Comparison of ENCODE assay signal across 10 cellular contexts in genomic region chr1:232622981-232623380, GRCh38. TPM values are rescaled to one million over a fixed set of nuclear protein-coding genes. Genes with fewer than 3 reads are reported as not detected.
A peak's percentile ranks its signal among the peaks of the same experiment; 100 is the strongest.
DNase-seq lines count a peak whose midpoint lies in the region; ATAC-seq and TF ChIP-seq lines count a peak whose summit lies in the region.
"Had no signal": no experiment of that assay in that cellular context is flagged by ENCODE, and none has a peak within 500 bp of the region (broad histone marks: within the 10 kb centered on the region; RNA-seq: fewer than 3 reads in every experiment).

No MANE protein-coding gene starts in this region.

- H3K4me2 ChIP-seq in smooth muscle cell, result peak overlapping the region; percentile 38

- peaks cover 98% of the 10 kb centered on the region for H3K79me2 ChIP-seq in smooth muscle cell (ENCODE audit: low read depth)

- H3K36me3 ChIP-seq in Panc1 (ENCODE audit: control insufficient read depth, insufficient read depth, low read length), result no peaks in the 10 kb centered on the region
- no peaks in the 10 kb centered on the region for H3K36me3 ChIP-seq in smooth muscle cell (ENCODE audit: low read depth)

- H3K27me3 ChIP-seq in Panc1 (ENCODE audit: control insufficient read depth, insufficient read depth, low read length), result peaks cover 7% of the 10 kb centered on the region; the same call in 1 of the 2 replicates
- no peaks in the 10 kb centered on the region for H3K27me3 ChIP-seq in right cardiac atrium (ENCODE audit: control insufficient read depth, insufficient read depth)
- H3K27me3 ChIP-seq in smooth muscle cell (ENCODE audit: low read depth), result no peaks in the 10 kb centered on the region

- peak overlapping the region; percentile 9; the same call in 1 of the 2 replicates for H3K27ac ChIP-seq in Panc1 (ENCODE audit: low read length)
- peak overlapping the region; percentile 7 for H3K27ac ChIP-seq in right cardiac atrium (ENCODE audit: low read length)
- peak overlapping the region; percentile 40 for H3K27ac ChIP-seq in smooth muscle cell (ENCODE audit: low read depth)
- no peak overlapping the region for H3K27ac ChIP-seq in RWPE1

- H3K9me3 ChIP-seq in Panc1 (ENCODE audit: control insufficient read depth, insufficient read depth, low read depth, low read length) (no peaks in the 10 kb centered on the region), right cardiac atrium (ENCODE audit: control insufficient read depth, low read length) (no peaks in the 10 kb centered on the region), smooth muscle cell (replicated peaks; ENCODE audit: low read depth) (no peaks in the 10 kb centered on the region)

- DNase-seq in NCI-H510A (lab: John Stamatoyannopoulos, UW) (peak; percentile 27), NCI-H510A treated with DMSO at 0.1 percent for 48 hours (lab: John Stamatoyannopoulos, UW) (no peak), Panc1 (ENCODE audit: low read depth, low spot score) (no peak), right cardiac atrium (no peak), smooth muscle cell (lab: John Stamatoyannopoulos, UW; ENCODE audit: unreplicated experiment) (no peak), left lobe of liver (ENCODE audit: low spot score) (no peak), RWPE1 (ENCODE audit: low spot score) (no peak), NCI-H1105 treated with DMSO at 0.1 percent for 48 hours (lab: John Stamatoyannopoulos, UW) (no peak)
- DNase-seq: amygdala, midbrain had no signal

- POLR2A ChIA-PET in Panc1 (lab: Charles Lee), result no interaction called here
- POLR2A ChIA-PET in RWPE1 (lab: Yijun Ruan, JAX; ENCODE audit: low non-redundant PET), result no interaction called here

- H3K9ac ChIP-seq in smooth muscle cell (ENCODE audit: low read depth), result no peak overlapping the region

- H3K4me3 ChIP-seq in Panc1 (ENCODE audit: low read depth in 2 of 2, low read length in 2 of 2), result peak overlapping the region in 1 of 2 experiments; percentile 16; a peak in 1 of 4 replicates
- no peak overlapping the region for H3K4me3 ChIP-seq in right cardiac atrium (ENCODE audit: low read length)
- H3K4me3 ChIP-seq in smooth muscle cell, result no peak overlapping the region

- in situ Hi-C loops in Panc1 (cut with HindIII; ENCODE audit: low pct_unique_long_range_greater_than_20kb, low sequenced_read_pairs), result no loop called here

- BruUV-seq in Panc1 (replicated peaks; lab: Mats Ljungman, UMichigan), result no TSS peak

- H3F3A ChIP-seq in smooth muscle cell (ENCODE audit: low read depth), result peaks cover 22% of the 10 kb centered on the region

- no peak for TF ChIP-seq CTCF in Panc1 (IDR thresholded peaks at IDR 0.05)
- no peak for TF ChIP-seq CTCF in smooth muscle cell (IDR thresholded peaks at IDR 0.05; ENCODE audit: borderline replicate concordance, insufficient read depth, poor library complexity, severe bottlenecking)
- no peak for TF ChIP-seq CTCF in RWPE1 (conservative IDR thresholded peaks at IDR 0.05; ENCODE audit: low read depth)

- 57% methylated on average over 8 of the region's 8 CpGs for WGBS in right cardiac atrium
- WGBS in smooth muscle cell (ENCODE audit: low lambda C conversion rate), result 31% methylated on average over 8 of the region's 8 CpGs

- ATAC-seq in Panc1, result peak; percentile 85
- peak in 1 of 2 donors; percentile 18 for ATAC-seq in right cardiac atrium
- no peak for ATAC-seq in left lobe of liver

- CTCF ChIA-PET in Panc1 (lab: Charles Lee), result no interaction called here
- CTCF ChIA-PET in RWPE1 (lab: Yijun Ruan, JAX), result no interaction called here

- peaks cover 40% of the 10 kb centered on the region for H4K20me1 ChIP-seq in smooth muscle cell (ENCODE audit: low read depth)

- H3K4me1 ChIP-seq in Panc1 (ENCODE audit: control insufficient read depth, insufficient read depth, low read length), result peaks cover 14% of the 10 kb centered on the region
- H3K4me1 ChIP-seq in right cardiac atrium (ENCODE audit: control insufficient read depth, insufficient read depth, low read length), result peaks cover 4% of the 10 kb centered on the region
- H3K4me1 ChIP-seq in smooth muscle cell (ENCODE audit: low read depth), result peaks cover 40% of the 10 kb centered on the region

- intact Hi-C loops in Panc1 (cut with micrococcal nuclease; ENCODE audit: unreplicated experiment) (loop anchor here (10.0 kb wide), 1 partner anchor 118 kb away; no protein-coding TSS in a partner anchor), right cardiac atrium (cut with DNase I) (loop anchor here (10.0 kb wide), 5 partner anchors 68 to 758 kb away; no protein-coding TSS in a partner anchor)

- H2AFZ ChIP-seq in smooth muscle cell (ENCODE audit: low read depth), result no peak overlapping the region

RNA-seq across cellular contexts. Expression of gene SIPA1L2, which starts 7.0 kb away (rescaled TPM):
- total RNA-seq in Panc1 (2021; ENCODE audit: unreplicated experiment) (5.2 TPM), right cardiac atrium (100 to 1,000 TPM in 3 of 4 donors, 10 to 100 TPM in 1; 90.2 to 117 (median 107) TPM), smooth muscle cell (37.0 and 37.2 TPM in 2 replicates), left lobe of liver (3.0 TPM)
- polyA plus RNA-seq in Panc1 (2012; ENCODE audit: insufficient read length), result 2.6 TPM
- polyA plus RNA-seq in right cardiac atrium (32.7 TPM), smooth muscle cell (14.9 and 18.9 TPM in 2 replicates)
